ENCODE assay signal across 7 cellular contexts in the genomic region with DNA sequence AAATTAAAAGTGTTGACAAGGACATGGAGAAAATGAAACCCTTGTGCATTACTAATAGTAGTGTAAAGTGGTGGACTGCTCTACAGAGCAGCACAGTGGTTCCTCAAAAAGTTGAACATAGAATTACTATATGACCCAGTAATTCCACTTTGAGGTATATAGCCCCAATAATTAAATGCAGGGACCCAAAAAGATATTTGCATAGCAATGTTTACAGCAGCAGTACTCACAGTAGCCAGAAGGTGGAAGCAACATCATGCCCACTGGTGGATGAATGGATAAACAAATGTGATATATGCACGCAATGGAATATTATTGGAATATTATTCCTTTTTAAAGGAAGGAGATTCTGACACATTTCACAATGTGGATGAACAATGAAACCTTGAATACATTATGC.
DNase-seq lines count a peak whose midpoint lies in the region; ATAC-seq, FAIRE-seq and TF ChIP-seq lines count a peak whose summit lies in the region.
"Not testable (repeated sequence)": the region's sequence is repeated elsewhere in the genome, so short reads cannot be mapped to it uniquely, and the experiment has no call there.

No MANE protein-coding gene starts in this region.

- H3K36me3 ChIP-seq in brain microvascular endothelial cell (replicated peaks); HepG2 (replicated peaks in 1 of 2; ENCODE audit: control insufficient read depth in 1 of 2, insufficient read depth in 2 of 2, low read length in 2 of 2): not testable (repeated sequence)

- DNase-seq in H54 (ENCODE audit: insufficient read length, low spot score); RCC 7860 (ENCODE audit: low spot score); HepG2 (ENCODE audit: low spot score); stimulated activated effector memory CD8-positive, alpha-beta T cell treated with anti-CD3 and anti-CD28 coated beads, Interleukin-12 subunit alpha, Interleukin-12 subunit beta, amount 100 ng/mL, for 72 hours (ENCODE audit: low spot score in 2 of 2): not testable (repeated sequence)
- peak; percentile 9 for DNase-seq in brain microvascular endothelial cell

- H3K4me3 ChIP-seq in brain microvascular endothelial cell (ENCODE audit: low read depth, low read length); HepG2 (replicated peaks in 1 of 3; ENCODE audit: insufficient read depth in 1 of 3, low read depth in 2 of 3, low read length in 3 of 3): not testable (repeated sequence)

- H3K36me3 Mint-ChIP-seq in stimulated activated effector memory CD8-positive, alpha-beta T cell treated with anti-CD3 and anti-CD28 coated beads, Interleukin-12 subunit alpha, Interleukin-12 subunit beta, amount 100 ng/mL, for 72 hours: not testable (repeated sequence)

- H3K4me1 Mint-ChIP-seq in stimulated activated effector memory CD8-positive, alpha-beta T cell treated with anti-CD3 and anti-CD28 coated beads, Interleukin-12 subunit alpha, Interleukin-12 subunit beta, amount 100 ng/mL, for 72 hours: not testable (repeated sequence)

- TF ChIP-seq EP300 in HepG2 (IDR thresholded peaks at IDR 0.05; ENCODE audit: low read depth in 2 of 2, low read length in 2 of 2); HepG2 (CRISPR knock-in tag; IDR thresholded peaks at IDR 0.05; ENCODE audit: borderline replicate concordance): not testable (repeated sequence)

- TF ChIP-seq RAD21 in HepG2 (CRISPR knock-in tag; IDR thresholded peaks at IDR 0.05): not testable (repeated sequence)

- intact Hi-C loops in HepG2 (cut with micrococcal nuclease; ENCODE audit: unreplicated experiment): not testable (repeated sequence)

- not testable (repeated sequence) for H3K9me3 Mint-ChIP-seq in stimulated activated effector memory CD8-positive, alpha-beta T cell treated with anti-CD3 and anti-CD28 coated beads, Interleukin-12 subunit alpha, Interleukin-12 subunit beta, amount 100 ng/mL, for 72 hours

- peak; percentile 89 for FAIRE-seq in H54 (lab: Jason Lieb, UNC)
- FAIRE-seq in RCC 7860 (lab: Jason Lieb, UNC): peak; percentile 43
- not testable (repeated sequence) for FAIRE-seq in HepG2 (lab: Jason Lieb, UNC)

- not testable (repeated sequence) for H3K27ac Mint-ChIP-seq in stimulated activated effector memory CD8-positive, alpha-beta T cell treated with anti-CD3 and anti-CD28 coated beads, Interleukin-12 subunit alpha, Interleukin-12 subunit beta, amount 100 ng/mL, for 72 hours

- H3K9me3 ChIP-seq in HepG2 (ENCODE audit: low read length): not testable (repeated sequence)

- H3K9ac ChIP-seq in HepG2 (ENCODE audit: insufficient read depth, low read depth, low read length): not testable (repeated sequence)

- CTCF ChIA-PET in HepG2 (lab: Yijun Ruan, JAX; ENCODE audit: low intra/inter-chr PET ratio, low total read pairs): not testable (repeated sequence)

- not testable (repeated sequence) for H3K79me2 ChIP-seq in HepG2 (ENCODE audit: insufficient read depth, low read length)

- not testable (repeated sequence) for H3K4me3 Mint-ChIP-seq in stimulated activated effector memory CD8-positive, alpha-beta T cell treated with anti-CD3 and anti-CD28 coated beads, Interleukin-12 subunit alpha, Interleukin-12 subunit beta, amount 100 ng/mL, for 72 hours

- not testable (repeated sequence) for H4K20me1 ChIP-seq in HepG2 (ENCODE audit: insufficient read depth, low read length)

- ATAC-seq in GM18505 (IDR thresholded peaks at IDR 0.05; ENCODE audit: unreplicated experiment): peak; percentile 58
- ATAC-seq in HG03354 (IDR thresholded peaks at IDR 0.05; ENCODE audit: poor library complexity, severe bottlenecking, unreplicated experiment): peak; percentile 62
- peak; percentile 98 for ATAC-seq in HepG2
- ATAC-seq in stimulated activated effector memory CD8-positive, alpha-beta T cell treated with anti-CD3 and anti-CD28 coated beads, Interleukin-12 subunit alpha, Interleukin-12 subunit beta, amount 100 ng/mL, for 72 hours: peak; percentile 13

- not testable (repeated sequence) for H3K27me3 ChIP-seq in brain microvascular endothelial cell (replicated peaks); HepG2 (ENCODE audit: control insufficient read depth in 1 of 2, insufficient read depth in 2 of 2, low read length in 2 of 2)

- H2AFZ ChIP-seq in HepG2 (ENCODE audit: low read length): not testable (repeated sequence)

- WGBS in HepG2 (ENCODE audit: low lambda C conversion rate): 63% methylated on average over 1 of the region's 1 CpG

- BruUV-seq in HepG2 (replicated peaks; lab: Mats Ljungman, UMichigan): not testable (repeated sequence)

- not testable (repeated sequence) for TF ChIP-seq CTCF in brain microvascular endothelial cell (IDR thresholded peaks at IDR 0.05; ENCODE audit: low read depth, low read length, missing control alignments); HepG2 (CRISPR knock-in tag; IDR thresholded peaks at IDR 0.05)

- H3K4me1 ChIP-seq in HepG2 (ENCODE audit: insufficient read depth, low read length): not testable (repeated sequence)

- not testable (repeated sequence) for TF ChIP-seq POLR2A in GM18505 (IDR thresholded peaks at IDR 0.05; ENCODE audit: borderline replicate concordance, extremely low read depth, insufficient read depth, insufficient read length); H54 (IDR thresholded peaks at IDR 0.05; ENCODE audit: low read depth, low read length); HepG2 (IDR thresholded peaks at IDR 0.05; ENCODE audit: insufficient read depth in 1 of 2, low read depth in 2 of 2, low read length in 2 of 2)

- POLR2A ChIA-PET in HepG2 (lab: Yijun Ruan, JAX): not testable (repeated sequence)

- in situ Hi-C loops in brain microvascular endothelial cell (cut with HindIII; ENCODE audit: low pct_ligation_motif_present, low sequenced_read_pairs); HepG2 (cut with HindIII; ENCODE audit: extremely low pct_ligation_motif_present, low pct_unique_long_range_greater_than_20kb): not testable (repeated sequence)

- not testable (repeated sequence) for H3K27ac ChIP-seq in brain microvascular endothelial cell; HepG2 (ENCODE audit: extremely low read length, insufficient read depth, low read length)

- H3K4me2 ChIP-seq in HepG2 (ENCODE audit: low read depth, low read length): not testable (repeated sequence)

TF ChIP-seq in HepG2, 621 proteins besides CTCF, POLR2A, EP300 and RAD21:
- TF ChIP-seq FOXP1, FOXA1 (IDR thresholded peaks at IDR 0.05): not testable (repeated sequence)
- peak; percentile 55; the same call in 1 of the 2 replicates for TF ChIP-seq FOXP1 (CRISPR knock-in tag; IDR thresholded peaks at IDR 0.05)
- peak; percentile 69 for TF ChIP-seq STAG1 (CRISPR knock-in tag; IDR thresholded peaks at IDR 0.05)
- peak; percentile 59 for TF ChIP-seq FOXA3 (CRISPR knock-in tag; IDR thresholded peaks at IDR 0.05)
- TF ChIP-seq FOXK1 (CRISPR knock-in tag; IDR thresholded peaks at IDR 0.05; ENCODE audit: borderline replicate concordance, low read depth): peak; percentile 44; the same call in 1 of the 2 replicates
- TF ChIP-seq FOXA1 (CRISPR knock-in tag; IDR thresholded peaks at IDR 0.05): peak; percentile 74

Comparison
In these comparisons a context has a peak if more than half of its experiments do, and no peak if none do; other contexts are left out.
1. ATAC-seq: peak in every context shown above with its lines; median percentile 98 in HepG2; 62 in HG03354; 58 in GM18505; 13 in stimulated activated effector memory CD8-positive, alpha-beta T cell treated with anti-CD3 and anti-CD28 coated beads, Interleukin-12 subunit alpha, Interleukin-12 subunit beta, amount 100 ng/mL, for 72 hours.